1 cellular context compared by ENCODE assay signal in the genomic region with DNA sequence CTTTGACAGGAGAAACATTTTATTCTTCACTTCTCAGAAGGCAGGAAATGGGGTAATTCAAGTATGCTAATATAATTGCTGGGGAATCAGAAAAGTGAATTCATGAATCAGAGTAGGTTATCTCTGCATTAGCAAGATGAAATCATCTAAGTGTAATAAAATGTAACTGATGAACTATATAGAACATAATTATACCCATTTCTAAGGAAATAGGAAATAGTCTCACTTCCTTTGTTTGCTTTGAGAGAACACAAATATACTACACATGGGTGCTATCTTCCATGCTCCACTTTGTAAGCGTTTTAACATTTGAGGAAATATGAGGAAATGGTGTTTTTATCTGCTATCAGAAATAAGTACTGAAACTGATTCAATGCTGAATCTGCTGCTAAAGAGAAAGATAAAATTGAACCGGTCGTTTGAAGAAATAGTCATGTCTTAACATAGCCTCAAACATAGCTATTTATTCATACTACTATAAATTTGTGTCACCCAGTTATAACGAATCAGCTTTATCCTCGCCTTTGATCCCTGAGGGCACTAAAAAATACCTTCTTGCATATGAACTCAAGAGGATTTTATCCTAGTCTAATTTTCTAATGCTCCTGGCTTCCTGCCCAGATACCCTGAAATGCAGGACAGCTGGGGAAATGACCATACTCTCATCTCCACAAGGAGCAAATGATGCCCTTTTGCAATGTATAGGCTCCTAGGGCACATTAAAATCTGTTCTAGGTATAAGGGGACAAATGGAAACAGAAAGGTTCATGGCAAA.
TF ChIP-seq lines count a peak whose summit lies in the region.

No MANE protein-coding gene starts in this region.

TF ChIP-seq in HepG2, 621 proteins besides CTCF, POLR2A, EP300 and RAD21:
- TF ChIP-seq, protein P1, sequence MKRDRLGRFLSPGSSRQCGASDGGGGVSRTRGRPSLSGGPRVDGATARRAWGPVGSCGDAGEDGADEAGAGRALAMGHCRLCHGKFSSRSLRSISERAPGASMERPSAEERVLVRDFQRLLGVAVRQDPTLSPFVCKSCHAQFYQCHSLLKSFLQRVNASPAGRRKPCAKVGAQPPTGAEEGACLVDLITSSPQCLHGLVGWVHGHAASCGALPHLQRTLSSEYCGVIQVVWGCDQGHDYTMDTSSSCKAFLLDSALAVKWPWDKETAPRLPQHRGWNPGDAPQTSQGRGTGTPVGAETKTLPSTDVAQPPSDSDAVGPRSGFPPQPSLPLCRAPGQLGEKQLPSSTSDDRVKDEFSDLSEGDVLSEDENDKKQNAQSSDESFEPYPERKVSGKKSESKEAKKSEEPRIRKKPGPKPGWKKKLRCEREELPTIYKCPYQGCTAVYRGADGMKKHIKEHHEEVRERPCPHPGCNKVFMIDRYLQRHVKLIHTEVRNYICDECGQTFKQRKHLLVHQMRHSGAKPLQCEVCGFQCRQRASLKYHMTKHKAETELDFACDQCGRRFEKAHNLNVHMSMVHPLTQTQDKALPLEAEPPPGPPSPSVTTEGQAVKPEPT (CRISPR knock-in tag; IDR thresholded peaks at IDR 0.05; ENCODE audit: low read depth), result no peak
- TF ChIP-seq EEA1 (CRISPR knock-in tag; IDR thresholded peaks at IDR 0.05; ENCODE audit: borderline replicate concordance) (no peak), EHMT2 (IDR thresholded peaks at IDR 0.05; ENCODE audit: borderline replicate concordance, low read depth, low read length) (no peak), HOXA7 (CRISPR knock-in tag; IDR thresholded peaks at IDR 0.05) (no peak), ZNF451 (CRISPR knock-in tag; IDR thresholded peaks at IDR 0.05) (no peak), PRMT3 (CRISPR knock-in tag; IDR thresholded peaks at IDR 0.05; ENCODE audit: borderline replicate concordance, low read depth) (no peak), ZMYM3 (CRISPR knock-in tag; IDR thresholded peaks at IDR 0.05) (no peak), RNF2 (conservative IDR thresholded peaks at IDR 0.05; ENCODE audit: low read depth) (no peak), PLRG1 (conservative IDR thresholded peaks at IDR 0.05) (no peak), ZNF773 (CRISPR knock-in tag; IDR thresholded peaks at IDR 0.05; ENCODE audit: borderline replicate concordance) (no peak)
- TF ChIP-seq, protein P2, sequence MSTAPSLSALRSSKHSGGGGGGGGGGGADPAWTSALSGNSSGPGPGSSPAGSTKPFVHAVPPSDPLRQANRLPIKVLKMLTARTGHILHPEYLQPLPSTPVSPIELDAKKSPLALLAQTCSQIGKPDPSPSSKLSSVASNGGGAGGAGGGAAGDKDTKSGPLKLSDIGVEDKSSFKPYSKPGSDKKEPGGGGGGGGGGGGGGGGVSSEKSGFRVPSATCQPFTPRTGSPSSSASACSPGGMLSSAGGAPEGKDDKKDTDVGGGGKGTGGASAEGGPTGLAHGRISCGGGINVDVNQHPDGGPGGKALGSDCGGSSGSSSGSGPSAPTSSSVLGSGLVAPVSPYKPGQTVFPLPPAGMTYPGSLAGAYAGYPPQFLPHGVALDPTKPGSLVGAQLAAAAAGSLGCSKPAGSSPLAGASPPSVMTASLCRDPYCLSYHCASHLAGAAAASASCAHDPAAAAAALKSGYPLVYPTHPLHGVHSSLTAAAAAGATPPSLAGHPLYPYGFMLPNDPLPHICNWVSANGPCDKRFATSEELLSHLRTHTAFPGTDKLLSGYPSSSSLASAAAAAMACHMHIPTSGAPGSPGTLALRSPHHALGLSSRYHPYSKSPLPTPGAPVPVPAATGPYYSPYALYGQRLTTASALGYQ (CRISPR knock-in tag; IDR thresholded peaks at IDR 0.05), result no peak
- TF ChIP-seq, protein P3, sequence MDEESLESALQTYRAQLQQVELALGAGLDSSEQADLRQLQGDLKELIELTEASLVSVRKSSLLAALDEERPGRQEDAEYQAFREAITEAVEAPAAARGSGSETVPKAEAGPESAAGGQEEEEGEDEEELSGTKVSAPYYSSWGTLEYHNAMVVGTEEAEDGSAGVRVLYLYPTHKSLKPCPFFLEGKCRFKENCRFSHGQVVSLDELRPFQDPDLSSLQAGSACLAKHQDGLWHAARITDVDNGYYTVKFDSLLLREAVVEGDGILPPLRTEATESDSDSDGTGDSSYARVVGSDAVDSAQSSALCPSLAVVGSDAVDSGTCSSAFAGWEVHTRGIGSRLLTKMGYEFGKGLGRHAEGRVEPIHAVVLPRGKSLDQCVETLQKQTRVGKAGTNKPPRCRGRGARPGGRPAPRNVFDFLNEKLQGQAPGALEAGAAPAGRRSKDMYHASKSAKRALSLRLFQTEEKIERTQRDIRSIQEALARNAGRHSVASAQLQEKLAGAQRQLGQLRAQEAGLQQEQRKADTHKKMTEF (CRISPR knock-in tag; IDR thresholded peaks at IDR 0.05), result no peak
- TF ChIP-seq, protein P4, sequence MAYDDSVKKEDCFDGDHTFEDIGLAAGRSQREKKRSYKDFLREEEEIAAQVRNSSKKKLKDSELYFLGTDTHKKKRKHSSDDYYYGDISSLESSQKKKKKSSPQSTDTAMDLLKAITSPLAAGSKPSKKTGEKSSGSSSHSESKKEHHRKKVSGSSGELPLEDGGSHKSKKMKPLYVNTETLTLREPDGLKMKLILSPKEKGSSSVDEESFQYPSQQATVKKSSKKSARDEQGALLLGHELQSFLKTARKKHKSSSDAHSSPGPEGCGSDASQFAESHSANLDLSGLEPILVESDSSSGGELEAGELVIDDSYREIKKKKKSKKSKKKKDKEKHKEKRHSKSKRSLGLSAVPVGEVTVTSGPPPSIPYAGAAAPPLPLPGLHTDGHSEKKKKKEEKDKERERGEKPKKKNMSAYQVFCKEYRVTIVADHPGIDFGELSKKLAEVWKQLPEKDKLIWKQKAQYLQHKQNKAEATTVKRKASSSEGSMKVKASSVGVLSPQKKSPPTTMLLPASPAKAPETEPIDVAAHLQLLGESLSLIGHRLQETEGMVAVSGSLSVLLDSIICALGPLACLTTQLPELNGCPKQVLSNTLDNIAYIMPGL (CRISPR knock-in tag; IDR thresholded peaks at IDR 0.05; ENCODE audit: borderline replicate concordance in 1 of 2, low read depth in 1 of 2), result no peak
- TF ChIP-seq, protein P5, sequence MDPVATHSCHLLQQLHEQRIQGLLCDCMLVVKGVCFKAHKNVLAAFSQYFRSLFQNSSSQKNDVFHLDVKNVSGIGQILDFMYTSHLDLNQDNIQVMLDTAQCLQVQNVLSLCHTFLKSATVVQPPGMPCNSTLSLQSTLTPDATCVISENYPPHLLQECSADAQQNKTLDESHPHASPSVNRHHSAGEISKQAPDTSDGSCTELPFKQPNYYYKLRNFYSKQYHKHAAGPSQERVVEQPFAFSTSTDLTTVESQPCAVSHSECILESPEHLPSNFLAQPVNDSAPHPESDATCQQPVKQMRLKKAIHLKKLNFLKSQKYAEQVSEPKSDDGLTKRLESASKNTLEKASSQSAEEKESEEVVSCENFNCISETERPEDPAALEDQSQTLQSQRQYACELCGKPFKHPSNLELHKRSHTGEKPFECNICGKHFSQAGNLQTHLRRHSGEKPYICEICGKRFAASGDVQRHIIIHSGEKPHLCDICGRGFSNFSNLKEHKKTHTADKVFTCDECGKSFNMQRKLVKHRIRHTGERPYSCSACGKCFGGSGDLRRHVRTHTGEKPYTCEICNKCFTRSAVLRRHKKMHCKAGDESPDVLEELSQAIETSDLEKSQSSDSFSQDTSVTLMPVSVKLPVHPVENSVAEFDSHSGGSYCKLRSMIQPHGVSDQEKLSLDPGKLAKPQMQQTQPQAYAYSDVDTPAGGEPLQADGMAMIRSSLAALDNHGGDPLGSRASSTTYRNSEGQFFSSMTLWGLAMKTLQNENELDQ (CRISPR knock-in tag; IDR thresholded peaks at IDR 0.05; ENCODE audit: borderline replicate concordance), result no peak
TF ChIP-seq in HepG2: peak in this region for 0.
